In the genomic region with DNA sequence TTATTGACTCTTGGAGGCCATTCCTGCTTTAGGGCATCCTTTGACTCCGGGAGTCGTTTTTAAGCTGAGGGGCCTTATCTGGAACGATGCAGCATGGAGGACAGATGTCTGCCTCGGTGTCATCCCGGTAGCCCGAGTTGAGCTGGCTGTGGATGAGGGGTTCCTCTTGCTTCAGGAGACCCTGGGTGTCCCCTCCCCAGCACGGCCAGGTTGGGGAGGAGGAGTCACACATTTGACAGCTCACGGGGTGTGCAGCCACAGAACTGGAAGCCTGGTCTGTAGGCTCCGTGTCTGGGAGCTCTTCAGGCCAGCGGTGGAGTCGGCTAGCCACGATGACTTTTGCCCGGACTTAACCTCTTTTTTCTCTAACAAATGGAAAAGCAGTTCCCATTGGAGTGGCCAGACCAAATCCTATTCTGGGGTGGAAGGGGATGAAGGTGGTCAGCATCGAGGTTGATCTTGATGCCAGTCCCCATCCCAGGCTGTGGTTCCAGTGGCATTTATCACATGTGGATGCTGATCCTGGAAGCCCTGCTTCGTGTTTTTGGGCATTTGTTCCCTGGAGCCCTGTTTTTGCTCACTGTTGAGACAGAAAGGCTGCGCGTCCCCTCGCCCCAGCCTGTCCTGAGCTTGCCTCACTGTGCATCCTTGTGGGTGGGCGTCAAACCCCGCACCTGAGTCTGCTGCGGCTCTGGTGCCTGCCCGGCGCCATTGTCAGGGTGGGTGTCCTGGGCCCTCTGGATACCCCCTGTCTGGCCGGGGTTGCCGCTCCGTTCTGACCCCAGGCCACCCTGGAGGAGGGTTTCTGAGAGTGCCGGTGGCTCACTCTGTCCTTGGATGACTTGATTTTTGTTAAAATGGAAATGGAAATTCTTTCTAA, we compare ENCODE assay signal across 31 cellular contexts. TPM values are rescaled to one million over a fixed set of nuclear protein-coding genes. Genes with fewer than 3 reads are reported as not detected.
DNase-seq lines count a peak whose midpoint lies in the region; ATAC-seq, FAIRE-seq and TF ChIP-seq lines count a peak whose summit lies in the region.
"Had no signal": no experiment of that assay in that cellular context is flagged by ENCODE, and none has a peak within 500 bp of the region (broad histone marks: within the 10 kb centered on the region; RNA-seq: fewer than 3 reads in every experiment).

No MANE protein-coding gene starts in this region.

- H3K18ac ChIP-seq in H1 (ENCODE audit: extremely low read depth, low read length): no peak overlapping the region

- H3K36me3 ChIP-seq in H1 (ENCODE audit: control insufficient read depth in 2 of 4, insufficient read depth in 4 of 4, low read length in 3 of 4): peaks cover 2 to 22% (median 7%) of the 10 kb centered on the region in 4 experiments; a peak in 6 of 8 replicates
- H3K36me3 ChIP-seq: adrenal gland had no signal

- H3K9me3 ChIP-seq in H1 (ENCODE audit: insufficient read depth in 2 of 2, low read depth in 1 of 2, low read length in 1 of 2): peaks cover 0 to 3% of the 10 kb centered on the region in 2 experiments; a peak in 1 of 4 replicates
- H3K9me3 ChIP-seq: adrenal gland, heart right ventricle, right lobe of liver, SK-N-SH had no signal

- H2AK5ac ChIP-seq in H1 (ENCODE audit: low read depth, low read length): no peak overlapping the region

- no peak overlapping the region for H3K4ac ChIP-seq in H1 (replicated peaks; ENCODE audit: insufficient read length, low read depth, low read length)

- no peak for TF ChIP-seq RAD21 in H1 (IDR thresholded peaks at IDR 0.05 in 1 of 2, conservative IDR thresholded peaks at IDR 0.05 in 1 of 2; ENCODE audit: low read depth in 2 of 2, low read length in 2 of 2)

- H3K14ac ChIP-seq in H1 (ENCODE audit: insufficient read length): no peak overlapping the region

- H3K4me1 Mint-ChIP-seq in natural killer cell: peaks cover 12 to 20% of the 10 kb centered on the region in 2 donors
- peaks cover 10 to 11% of the 10 kb centered on the region in 2 donors for H3K4me1 Mint-ChIP-seq in natural killer cell treated with Interleukin-12 subunit alpha and Interleukin-12 subunit beta and Interleukin-15 and Interleukin-18, amount 100 ng/mL, for 72 hours (ENCODE audit: low read depth in 2 of 2)
- H3K4me1 Mint-ChIP-seq: brain had no signal

- no peak overlapping the region for H3K27ac ChIP-seq in H1 (ENCODE audit: low read depth, low read length)
- H3K27ac ChIP-seq: adrenal gland, foreskin keratinocyte, heart right ventricle, left lung, parathyroid adenoma, right lobe of liver had no signal

- H4K5ac ChIP-seq in H1 (ENCODE audit: insufficient read length, low read depth, low read length): no peak overlapping the region

- H2BK15ac ChIP-seq in H1 (ENCODE audit: low read length): no peak overlapping the region

- H3K23ac ChIP-seq in H1 (ENCODE audit: insufficient read length): no peak overlapping the region

- no peak overlapping the region for H3K4me3 Mint-ChIP-seq in natural killer cell
- no peak overlapping the region for H3K4me3 Mint-ChIP-seq in natural killer cell treated with Interleukin-12 subunit alpha and Interleukin-12 subunit beta and Interleukin-15 and Interleukin-18, amount 100 ng/mL, for 72 hours
- H3K4me3 Mint-ChIP-seq: activated CD4-positive, alpha-beta T cell treated with anti-CD3 and anti-CD28 coated beads, Interleukin-2, amount 10 ng/mL, durations not matched to agents 24 days and 14 days; brain; IgD-negative memory B cell; naive thymus-derived CD8-positive, alpha-beta T cell had no signal

- H3K79me1 ChIP-seq in H1 (ENCODE audit: low read depth, low read length): peaks cover 20% of the 10 kb centered on the region

- 94% methylated on average over 27 of the region's 27 CpGs; no CpG with 5 or more reads in 1 of the 2 experiments for WGBS in H1 (ENCODE audit: extremely low coverage in 1 of 2, insufficient coverage in 1 of 2, insufficient read length in 1 of 2, insufficient replicate concordance in 2 of 2, low coverage in 1 of 2, low lambda C conversion rate in 2 of 2, missing lambda C conversion rate in 1 of 2), 2 experiments

- H3K27me3 ChIP-seq in H1 (replicated peaks in 1 of 4; ENCODE audit: control insufficient read depth in 3 of 4, extremely low read depth in 1 of 4, insufficient read depth in 3 of 4, low read length in 3 of 4): no peaks in the 10 kb centered on the region
- H3K27me3 ChIP-seq: adrenal gland, foreskin keratinocyte, heart right ventricle, left lung, right lobe of liver had no signal

- H2AFZ ChIP-seq in H1 (ENCODE audit: low read length): no peak overlapping the region
- H2AFZ ChIP-seq: parathyroid adenoma had no signal

- TF ChIP-seq CTCF in natural killer cell (IDR thresholded peaks at IDR 0.05) (no peak), H1 (IDR thresholded peaks at IDR 0.05; ENCODE audit: control extremely low read depth in 1 of 3, insufficient read depth in 1 of 3, low read depth in 1 of 3, low read length in 3 of 3) (no peak)

- peaks cover 12 to 18% of the 10 kb centered on the region in 2 experiments for H4K20me1 ChIP-seq in H1 (replicated peaks in 1 of 2; ENCODE audit: control insufficient read depth in 1 of 2, insufficient read depth in 2 of 2, low read length in 2 of 2)

- H4K91ac ChIP-seq in H1 (replicated peaks; ENCODE audit: insufficient read length, low read length): no peak overlapping the region

- no peak overlapping the region for H2BK12ac ChIP-seq in H1 (ENCODE audit: low read depth, low read length)

- no peak for ATAC-seq in natural killer cell
- no peak for ATAC-seq in natural killer cell treated with Interleukin-12 subunit alpha and Interleukin-12 subunit beta and Interleukin-15 and Interleukin-18, amount 100 ng/mL, for 72 hours
- no peak for ATAC-seq in left colon
- ATAC-seq: esophagus mucosa; foreskin keratinocyte; GM12878; HCT116; left lung; naive thymus-derived CD8-positive, alpha-beta T cell; right lobe of liver had no signal

- H2BK5ac ChIP-seq in H1 (ENCODE audit: low read depth, low read length): no peak overlapping the region

- no peak overlapping the region for H3K56ac ChIP-seq in H1 (replicated peaks; ENCODE audit: insufficient read length, low read depth, low read length)

- POLR2A ChIA-PET in H1 (lab: Charles Lee; ENCODE audit: partially characterized antibody): interaction anchor here (0.6 kb wide), 2 partner anchors 13 to 16 kb away, joined by 3 read pairs; no protein-coding TSS in a partner anchor

- FAIRE-seq in H1 (lab: Jason Lieb, UNC): no peak
- no peak for FAIRE-seq in GM12892 (lab: Jason Lieb, UNC)
- FAIRE-seq: GM12878 had no signal

- DNase-seq in natural killer cell (peak; percentile 3), H1 (ENCODE audit: low read depth in 1 of 2, low spot score in 2 of 2) (no peak), posterior vena cava (ENCODE audit: low spot score) (peak; percentile 66), left colon (no peak), GM12892 (ENCODE audit: insufficient read length) (no peak)
- no peak for DNase-seq in natural killer cell treated with Interleukin-12 subunit alpha and Interleukin-12 subunit beta and Interleukin-15 and Interleukin-18, amount 100 ng/mL, for 72 hours (ENCODE audit: low spot score)
- DNase-seq in stimulated activated CD4-positive, alpha-beta T cell treated with anti-CD3 and anti-CD28 coated beads, Interleukin-4, amount 100 ng/mL, for 4 hours: no peak
- DNase-seq: activated CD4-positive, alpha-beta T cell treated with anti-CD3 and anti-CD28 coated beads, Interleukin-2, amount 10 ng/mL, durations not matched to agents 24 days and 14 days; activated gamma-delta T cell; C1 segment of cervical spinal cord; Calu3; effector memory CD4-positive, alpha-beta T cell; foreskin keratinocyte; heart right ventricle; midbrain; NCI-H1092; NCI-H2029; NCI-H226; NCI-H748 treated with DMSO at 0.1 percent for 48 hours; SK-N-SH; T-helper 2 cell had no signal

- H2BK20ac ChIP-seq in H1 (ENCODE audit: low read length): no peak overlapping the region

- H3K27me3 Mint-ChIP-seq in natural killer cell (ENCODE audit: low read depth in 2 of 2): no peaks in the 10 kb centered on the region
- H3K27me3 Mint-ChIP-seq in natural killer cell treated with Interleukin-12 subunit alpha and Interleukin-12 subunit beta and Interleukin-15 and Interleukin-18, amount 100 ng/mL, for 72 hours: no peaks in the 10 kb centered on the region
- H3K27me3 Mint-ChIP-seq: activated CD4-positive, alpha-beta T cell treated with anti-CD3 and anti-CD28 coated beads, Interleukin-2, amount 10 ng/mL, durations not matched to agents 24 days and 14 days; brain; IgD-negative memory B cell; naive thymus-derived CD8-positive, alpha-beta T cell had no signal

- H3K4me2 ChIP-seq in H1 (ENCODE audit: insufficient read depth in 1 of 2, low read depth in 2 of 2, low read length in 2 of 2): no peak overlapping the region
- H3K4me2 ChIP-seq: SK-N-SH had no signal

- no peaks in the 10 kb centered on the region for H3K9me3 Mint-ChIP-seq in natural killer cell
- H3K9me3 Mint-ChIP-seq in natural killer cell treated with Interleukin-12 subunit alpha and Interleukin-12 subunit beta and Interleukin-15 and Interleukin-18, amount 100 ng/mL, for 72 hours: no peaks in the 10 kb centered on the region
- H3K9me3 Mint-ChIP-seq: activated CD4-positive, alpha-beta T cell treated with anti-CD3 and anti-CD28 coated beads, Interleukin-2, amount 10 ng/mL, durations not matched to agents 24 days and 14 days; IgD-negative memory B cell had no signal

- H3K4me3 ChIP-seq in H1 (ENCODE audit: extremely low read depth in 1 of 4, insufficient read depth in 2 of 4, low read depth in 3 of 4, low read length in 4 of 4): no peak overlapping the region
- H3K4me3 ChIP-seq: adrenal gland, GM12878, heart right ventricle, left lung, right lobe of liver had no signal

- no peak overlapping the region for H2BK120ac ChIP-seq in H1 (replicated peaks; ENCODE audit: low read depth, low read length)

- H3K9ac ChIP-seq in H1 (replicated peaks in 1 of 4; ENCODE audit: extremely low read depth in 1 of 4, low read depth in 3 of 4, low read length in 3 of 4): no peak overlapping the region
- H3K9ac ChIP-seq: parathyroid adenoma, SK-N-SH had no signal

- no peaks in the 10 kb centered on the region for H3K23me2 ChIP-seq in H1 (ENCODE audit: low read depth, low read length)

- H4K8ac ChIP-seq in H1 (ENCODE audit: extremely low read depth, insufficient read depth, low read length): peak overlapping the region; percentile 76; the same call in 1 of the 2 replicates

- H3K4me1 ChIP-seq in H1 (replicated peaks in 1 of 4; ENCODE audit: control insufficient read depth in 3 of 4, insufficient read depth in 4 of 4, low read length in 3 of 4): no peaks in the 10 kb centered on the region
- H3K4me1 ChIP-seq: adrenal gland, foreskin keratinocyte, heart right ventricle, left lung, parathyroid adenoma, right lobe of liver had no signal

- CTCF ChIA-PET in H1 (lab: Charles Lee; ENCODE audit: partially characterized antibody): interaction anchor here (0.7 to 1.6 kb wide), 3 partner anchors 9 to 103 kb away, joined by 3 to 5 read pairs (median 4); no protein-coding TSS in a partner anchor

- peaks cover 16 to 85% of the 10 kb centered on the region in 2 experiments for H3K79me2 ChIP-seq in H1 (ENCODE audit: control insufficient read depth in 1 of 2, insufficient read depth in 2 of 2, low read length in 2 of 2)

- no peak overlapping the region for H3K27ac Mint-ChIP-seq in natural killer cell
- H3K27ac Mint-ChIP-seq in natural killer cell treated with Interleukin-12 subunit alpha and Interleukin-12 subunit beta and Interleukin-15 and Interleukin-18, amount 100 ng/mL, for 72 hours: no peak overlapping the region
- H3K27ac Mint-ChIP-seq: activated CD4-positive, alpha-beta T cell treated with anti-CD3 and anti-CD28 coated beads, Interleukin-2, amount 10 ng/mL, durations not matched to agents 24 days and 14 days; IgD-negative memory B cell had no signal

- TF ChIP-seq POLR2A in H1 (IDR thresholded peaks at IDR 0.05; ENCODE audit: control extremely low read depth in 1 of 2, low read depth in 2 of 2, low read length in 2 of 2) (no peak), GM12892 (IDR thresholded peaks at IDR 0.05; ENCODE audit: low read depth, low read length) (no peak)

- no peaks in the 10 kb centered on the region for H3K36me3 Mint-ChIP-seq in natural killer cell
- H3K36me3 Mint-ChIP-seq in natural killer cell treated with Interleukin-12 subunit alpha and Interleukin-12 subunit beta and Interleukin-15 and Interleukin-18, amount 100 ng/mL, for 72 hours: peaks cover 12% of the 10 kb centered on the region

- TF ChIP-seq EP300 in H1 (IDR thresholded peaks at IDR 0.05; ENCODE audit: borderline replicate concordance in 1 of 2, low read depth in 2 of 2, low read length in 2 of 2): no peak

- intact Hi-C loops in natural killer cell (cut with micrococcal nuclease): no loop called here
- intact Hi-C loops in posterior vena cava (cut with DNase I): no loop called here
- intact Hi-C loops in left colon (cut with DNase I, micrococcal nuclease): no loop called here

RNA-seq across cellular contexts. Expression of gene TFDP1, which starts 12.0 kb away (rescaled TPM):
- 10 to 100 TPM; 26.3 to 44.3 (median 29.2) TPM for total RNA-seq in natural killer cell
- 100 to 1,000 TPM in 1 of 2 donors, 10 to 100 TPM in 1; 97.5 to 226 TPM for total RNA-seq in natural killer cell treated with Interleukin-12 subunit alpha and Interleukin-12 subunit beta and Interleukin-15 and Interleukin-18, amount 100 ng/mL, for 72 hours
- 81.9 and 84.8 TPM in 2 replicates for total RNA-seq in H1 (2021; fragmentation: NEBNext Ultra II Directional; extraction: Animal tissue kit (Norgen Biotek cat#: 25700))
- 35.5 and 43.6 TPM in 2 replicates for polyA plus RNA-seq in H1 (2011; rRNA removed)
- 51.7 TPM for polyA plus RNA-seq in H1 (2011; cell fraction: cytosol; rRNA removed)
- polyA plus RNA-seq in H1 (2011; cell fraction: nucleus; rRNA removed): 54.2 TPM
- polyA plus RNA-seq in H1 (2012, experiment 1 of 2): 68.2 to 75.6 TPM (median 71.3 TPM) in 4 replicates
- polyA plus RNA-seq in H1 (2012, experiment 2 of 2): 27.7 TPM
- 54.0 TPM for polyA plus RNA-seq in H1 (2013, experiment 1 of 2)
- polyA plus RNA-seq in H1 (2013, experiment 2 of 2): 54.0 TPM
- polyA minus RNA-seq in H1 (2011; rRNA and poly(A)+ RNA removed): 51.8 and 52.5 TPM in 2 replicates
- polyA minus RNA-seq in H1 (2011; cell fraction: cytosol; rRNA and poly(A)+ RNA removed): 33.2 TPM
- polyA minus RNA-seq in H1 (2011; cell fraction: nucleus; rRNA and poly(A)+ RNA removed): 26.5 TPM
- total RNA-seq in posterior vena cava: 10 to 100 TPM; 36.6 to 40.3 TPM
- total RNA-seq in left colon: 10 to 100 TPM; 61.1 to 72.6 TPM
- 142 TPM for polyA plus RNA-seq in GM12892 (2012; ENCODE audit: missing spikeins)

Comparison
In these comparisons a context has a peak if more than half of its experiments do, and no peak if none do; other contexts are left out.
1. DNase-seq: peak in natural killer cell (single experiment) and posterior vena cava (single experiment); none in natural killer cell treated with Interleukin-12 subunit alpha and Interleukin-12 subunit beta and Interleukin-15 and Interleukin-18, amount 100 ng/mL, for 72 hours (single experiment), H1 (0 of 2), left colon (0 of 2), GM12892 (single experiment) and stimulated activated CD4-positive, alpha-beta T cell treated with anti-CD3 and anti-CD28 coated beads, Interleukin-4, amount 100 ng/mL, for 4 hours (0 of 2).